ENCODE assay signal across 8 cellular contexts in genomic region chr12:53501615-53502181, GRCh38. TPM values are rescaled to one million over a fixed set of nuclear protein-coding genes. Genes with fewer than 3 reads are reported as not detected.
DNase-seq lines count a peak whose midpoint lies in the region; ATAC-seq and TF ChIP-seq lines count a peak whose summit lies in the region.

No MANE protein-coding gene starts in this region.

- H3K36me3 ChIP-seq in left ventricle myocardium inferior (peaks cover 27% of the 10 kb centered on the region), body of pancreas (replicated peaks in 1 of 2; ENCODE audit: insufficient read depth in 1 of 2, low read depth in 2 of 2) (no peaks in the 10 kb centered on the region), mesodermal cell (ENCODE audit: control insufficient read depth, insufficient read depth, low read length) (peaks cover 44% of the 10 kb centered on the region), vagina (peaks cover 0 to 16% of the 10 kb centered on the region in 2 donors)

- DNase-seq in left ventricle myocardium inferior (no peak), Right ventricle myocardium inferior (ENCODE audit: missing footprints) (no peak), body of pancreas (no peak), vagina (ENCODE audit: extremely low spot score in 2 of 2) (no peak), SK-N-DZ (ENCODE audit: low spot score) (no peak)

- no peaks in the 10 kb centered on the region for H3K27me3 ChIP-seq in left ventricle myocardium inferior (ENCODE audit: low read depth)
- no peaks in the 10 kb centered on the region for H3K27me3 ChIP-seq in body of pancreas
- H3K27me3 ChIP-seq in vagina: no peaks in the 10 kb centered on the region

- 51 to 64% methylated on average over 5 to 10 of the region's 10 CpGs for WGBS in body of pancreas, 2 donors
- WGBS in mesodermal cell (ENCODE audit: insufficient coverage in 2 of 2), 2 experiments: 80% methylated on average over 10 of the region's 10 CpGs

- H3K4me1 ChIP-seq in left ventricle myocardium inferior (peaks cover 51% of the 10 kb centered on the region), body of pancreas (peaks cover 38% of the 10 kb centered on the region), mesodermal cell (ENCODE audit: control insufficient read depth, insufficient read depth, low read length, poor library complexity, severe bottlenecking) (peaks cover 15% of the 10 kb centered on the region), vagina (peaks cover 75% of the 10 kb centered on the region)

- peak overlapping the region; percentile 99 for H3K27ac ChIP-seq in left ventricle myocardium inferior (replicated peaks)
- peak overlapping the region; percentile 93 to 99 (median 96) for H3K27ac ChIP-seq in body of pancreas
- H3K27ac ChIP-seq in mesodermal cell (ENCODE audit: low read depth, low read length, severe bottlenecking): peak overlapping the region; percentile 99
- H3K27ac ChIP-seq in vagina: peak overlapping the region; percentile 99

- no peak for TF ChIP-seq CTCF in left ventricle myocardium inferior (IDR thresholded peaks at IDR 0.05; ENCODE audit: borderline replicate concordance)
- no peak for TF ChIP-seq CTCF in body of pancreas (IDR thresholded peaks at IDR 0.05)
- no peak for TF ChIP-seq CTCF in vagina (IDR thresholded peaks at IDR 0.05)

- H3K4me3 ChIP-seq in left ventricle myocardium inferior (peak overlapping the region; percentile 80), body of pancreas (peak overlapping the region; percentile 53 to 60), mesodermal cell (ENCODE audit: extremely low read depth, insufficient read depth, low read length, poor library complexity, severe bottlenecking) (peak overlapping the region; percentile 60), vagina (peak overlapping the region; percentile 64 to 71)

- intact Hi-C loops in left ventricle myocardium inferior (cut with micrococcal nuclease) (no loop called here), Right ventricle myocardium inferior (cut with DNase I) (loop anchor here (5.0 kb wide), 1 partner anchor 49 kb away; the partner anchor contains the start of gene PCBP2), body of pancreas (cut with DNase I) (loop anchor here (10.0 kb wide), 1 partner anchor 147 kb away; no protein-coding TSS in a partner anchor), vagina (cut with DNase I) (loop anchor here (2.0 to 5.0 kb wide), 2 partner anchors 49 to 59 kb away; partner anchors contain the start of gene PCBP2)

- no peak for ATAC-seq in Right ventricle myocardium inferior
- no peak for ATAC-seq in body of pancreas
- no peak for ATAC-seq in GM19467 (IDR thresholded peaks at IDR 0.05; ENCODE audit: unreplicated experiment)
- ATAC-seq in GM18511 (IDR thresholded peaks at IDR 0.05; ENCODE audit: unreplicated experiment): no peak

- H3K9me3 ChIP-seq in left ventricle myocardium inferior (replicated peaks): no peaks in the 10 kb centered on the region
- no peaks in the 10 kb centered on the region for H3K9me3 ChIP-seq in body of pancreas
- no peaks in the 10 kb centered on the region for H3K9me3 ChIP-seq in mesodermal cell (ENCODE audit: control insufficient read depth, low read length)
- no peaks in the 10 kb centered on the region for H3K9me3 ChIP-seq in vagina

- no peak for TF ChIP-seq POLR2A in body of pancreas (IDR thresholded peaks at IDR 0.05)
- TF ChIP-seq POLR2A in vagina (IDR thresholded peaks at IDR 0.05): no peak

RNA-seq across cellular contexts. Expression of gene TARBP2, which starts 0.6 kb away (rescaled TPM):
- total RNA-seq in left ventricle myocardium inferior: 12.9 TPM
- total RNA-seq in Right ventricle myocardium inferior: 10.9 TPM
- 10 to 100 TPM; 36.6 to 66.9 TPM for total RNA-seq in body of pancreas
- polyA plus RNA-seq in mesodermal cell (2013, experiment 1 of 2): 48.7 TPM
- 44.7 TPM for polyA plus RNA-seq in mesodermal cell (2013, experiment 2 of 2)
- total RNA-seq in vagina: 17.7 TPM
- 81.3 and 95.8 TPM in 2 replicates for polyA plus RNA-seq in SK-N-DZ (2014; cell fraction: cytosol; rRNA removed)
- polyA plus RNA-seq in SK-N-DZ (2014; cell fraction: nucleus; rRNA removed): 217 and 237 TPM in 2 replicates

RNA-seq across cellular contexts. Expression of gene MAP3K12, which starts 2.4 kb away (rescaled TPM):
- total RNA-seq in left ventricle myocardium inferior (4.8 TPM), Right ventricle myocardium inferior (5.6 TPM), body of pancreas (10 to 100 TPM; 10.9 to 34.6 TPM), vagina (21.9 TPM)
- polyA plus RNA-seq in mesodermal cell (2013, experiment 1 of 2): 24.9 TPM
- polyA plus RNA-seq in mesodermal cell (2013, experiment 2 of 2): 22.2 TPM
- polyA plus RNA-seq in SK-N-DZ (2014; cell fraction: cytosol; rRNA removed): 20.8 and 22.1 TPM in 2 replicates
- 56.6 and 82.8 TPM in 2 replicates for polyA plus RNA-seq in SK-N-DZ (2014; cell fraction: nucleus; rRNA removed)

RNA-seq across cellular contexts. Expression of gene NPFF, which starts 5.6 kb away (rescaled TPM):
- not detected for total RNA-seq in left ventricle myocardium inferior
- not detected for total RNA-seq in Right ventricle myocardium inferior
- total RNA-seq in body of pancreas: not detected
- not detected for polyA plus RNA-seq in mesodermal cell (2013, experiment 1 of 2)
- polyA plus RNA-seq in mesodermal cell (2013, experiment 2 of 2): not detected
- total RNA-seq in vagina: not detected
- not detected in 2 replicates for polyA plus RNA-seq in SK-N-DZ (2014; cell fraction: cytosol; rRNA removed)
- polyA plus RNA-seq in SK-N-DZ (2014; cell fraction: nucleus; rRNA removed): not detected in 2 replicates

RNA-seq across cellular contexts. Expression of gene PCBP2, which starts 49.8 kb away (rescaled TPM):
- total RNA-seq in left ventricle myocardium inferior: 530 TPM
- total RNA-seq in Right ventricle myocardium inferior: 494 TPM
- total RNA-seq in body of pancreas: 100 to 1,000 TPM; 226 to 308 TPM
- 826 TPM for polyA plus RNA-seq in mesodermal cell (2013, experiment 1 of 2)
- polyA plus RNA-seq in mesodermal cell (2013, experiment 2 of 2): 812 TPM
- total RNA-seq in vagina: 488 TPM
- 319 and 354 TPM in 2 replicates for polyA plus RNA-seq in SK-N-DZ (2014; cell fraction: cytosol; rRNA removed)
- 451 and 689 TPM in 2 replicates for polyA plus RNA-seq in SK-N-DZ (2014; cell fraction: nucleus; rRNA removed)
